Comparison of ENCODE assay signal across 8 cellular contexts in the genomic region with DNA sequence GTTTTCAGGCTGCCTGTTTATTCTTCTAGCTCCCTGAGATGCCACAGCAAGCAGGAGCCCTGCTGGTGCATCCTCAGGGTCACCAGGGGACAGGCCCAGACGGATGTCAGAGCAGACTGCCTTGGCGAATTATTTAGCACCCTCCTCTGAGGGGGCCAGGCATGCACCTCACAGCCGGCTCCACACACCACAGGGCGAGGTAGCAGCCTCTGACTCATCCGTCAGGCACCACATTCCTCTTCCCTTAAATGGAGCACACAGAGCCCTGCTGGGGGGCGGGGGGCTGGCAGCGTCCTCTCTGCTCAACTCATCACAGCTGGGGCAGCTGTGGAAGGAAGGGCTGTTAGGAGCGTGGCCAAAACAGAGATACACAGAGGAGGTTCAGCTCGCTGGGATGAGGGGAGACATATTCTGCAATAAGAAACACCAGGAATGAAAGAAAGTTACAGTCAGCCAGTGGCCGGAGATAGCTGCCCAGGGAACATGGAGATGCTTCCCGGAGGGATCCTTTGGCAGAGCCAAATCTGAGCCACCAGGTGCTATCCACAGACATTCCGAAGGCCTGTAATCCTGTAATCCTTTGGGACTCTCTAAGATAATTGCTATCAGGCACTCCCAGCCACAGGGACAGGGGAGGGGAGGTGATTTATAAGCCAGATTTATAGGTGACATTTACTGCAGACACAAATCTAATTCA. TPM values are rescaled to one million over a fixed set of nuclear protein-coding genes. Genes with fewer than 3 reads are reported as not detected.
DNase-seq lines count a peak whose midpoint lies in the region; ATAC-seq lines count a peak whose summit lies in the region.

No MANE protein-coding gene starts in this region.

- no peak overlapping the region for H3K9ac ChIP-seq in muscle layer of colon (ENCODE audit: low read length)

- H3K36me3 Mint-ChIP-seq in natural killer cell treated with Interleukin-12 subunit alpha and Interleukin-12 subunit beta and Interleukin-15 and Interleukin-18, amount 100 ng/mL, for 72 hours: no peaks in the 10 kb centered on the region

- H3K27ac ChIP-seq in epithelial cell of prostate: no peak overlapping the region
- peak overlapping the region; percentile 83 for H3K27ac ChIP-seq in muscle layer of colon (ENCODE audit: low read depth, low read length)

- peaks cover 3% of the 10 kb centered on the region for H3K36me3 ChIP-seq in muscle layer of colon (ENCODE audit: insufficient read depth, low read length)

- H3K27me3 ChIP-seq in muscle layer of colon (ENCODE audit: control insufficient read depth in 1 of 2, insufficient read depth in 2 of 2, low read length in 2 of 2): no peaks in the 10 kb centered on the region

- H3K4me1 Mint-ChIP-seq in natural killer cell treated with Interleukin-12 subunit alpha and Interleukin-12 subunit beta and Interleukin-15 and Interleukin-18, amount 100 ng/mL, for 72 hours (ENCODE audit: low read depth in 2 of 2): no peaks in the 10 kb centered on the region

- no peak for ATAC-seq in natural killer cell treated with Interleukin-12 subunit alpha and Interleukin-12 subunit beta and Interleukin-15 and Interleukin-18, amount 100 ng/mL, for 72 hours
- ATAC-seq in GM19463 (IDR thresholded peaks at IDR 0.05; ENCODE audit: unreplicated experiment): no peak

- H3K27me3 Mint-ChIP-seq in natural killer cell treated with Interleukin-12 subunit alpha and Interleukin-12 subunit beta and Interleukin-15 and Interleukin-18, amount 100 ng/mL, for 72 hours: peaks cover 0 to 2% of the 10 kb centered on the region in 2 donors

- H3K4me3 ChIP-seq in muscle layer of colon (ENCODE audit: low read depth in 1 of 2, low read length in 2 of 2): peak overlapping the region in 1 of 2 donors; percentile 19

- no peaks in the 10 kb centered on the region for H3K9me3 ChIP-seq in muscle layer of colon (ENCODE audit: low read length)

- DNase-seq in AG08395 (ENCODE audit: low spot score) (peak; percentile 96), NCI-H226 (peak; percentile 97), epithelial cell of prostate (ENCODE audit: low read depth, low spot score) (peak; percentile 24)
- DNase-seq in natural killer cell treated with Interleukin-12 subunit alpha and Interleukin-12 subunit beta and Interleukin-15 and Interleukin-18, amount 100 ng/mL, for 72 hours (ENCODE audit: low spot score): no peak
- DNase-seq in stimulated activated CD4-positive, alpha-beta T cell treated with anti-CD3 and anti-CD28 coated beads, Interleukin-4, amount 100 ng/mL, for 1 hour: no peak
- DNase-seq in activated T-cell treated with anti-CD3 and anti-CD28 coated beads, Interleukin-2, amount 50 U/mL, for 1 hour: no peak

- no peak overlapping the region for H3K27ac Mint-ChIP-seq in natural killer cell treated with Interleukin-12 subunit alpha and Interleukin-12 subunit beta and Interleukin-15 and Interleukin-18, amount 100 ng/mL, for 72 hours

- H3K9me3 Mint-ChIP-seq in natural killer cell treated with Interleukin-12 subunit alpha and Interleukin-12 subunit beta and Interleukin-15 and Interleukin-18, amount 100 ng/mL, for 72 hours: no peaks in the 10 kb centered on the region

- no peak overlapping the region for H3K4me3 Mint-ChIP-seq in natural killer cell treated with Interleukin-12 subunit alpha and Interleukin-12 subunit beta and Interleukin-15 and Interleukin-18, amount 100 ng/mL, for 72 hours

- peaks cover 51% of the 10 kb centered on the region for H3K4me1 ChIP-seq in muscle layer of colon (ENCODE audit: insufficient read depth, low read length)

RNA-seq across cellular contexts. Expression of gene PRICKLE2, which starts 13.9 kb away (rescaled TPM):
- under 1 TPM in 1 of 2 donors, not detected in 1; 0.59 TPM for total RNA-seq in natural killer cell treated with Interleukin-12 subunit alpha and Interleukin-12 subunit beta and Interleukin-15 and Interleukin-18, amount 100 ng/mL, for 72 hours

Comparison
In these comparisons a context has a peak if more than half of its experiments do, and no peak if none do; other contexts are left out.
1. DNase-seq: peak in AG08395 (single experiment), NCI-H226 (single experiment) and epithelial cell of prostate (single experiment); none in natural killer cell treated with Interleukin-12 subunit alpha and Interleukin-12 subunit beta and Interleukin-15 and Interleukin-18, amount 100 ng/mL, for 72 hours (single experiment), stimulated activated CD4-positive, alpha-beta T cell treated with anti-CD3 and anti-CD28 coated beads, Interleukin-4, amount 100 ng/mL, for 1 hour (single experiment) and activated T-cell treated with anti-CD3 and anti-CD28 coated beads, Interleukin-2, amount 50 U/mL, for 1 hour (single experiment).